ENCODE assay signal across 1 cellular context in the genomic region with DNA sequence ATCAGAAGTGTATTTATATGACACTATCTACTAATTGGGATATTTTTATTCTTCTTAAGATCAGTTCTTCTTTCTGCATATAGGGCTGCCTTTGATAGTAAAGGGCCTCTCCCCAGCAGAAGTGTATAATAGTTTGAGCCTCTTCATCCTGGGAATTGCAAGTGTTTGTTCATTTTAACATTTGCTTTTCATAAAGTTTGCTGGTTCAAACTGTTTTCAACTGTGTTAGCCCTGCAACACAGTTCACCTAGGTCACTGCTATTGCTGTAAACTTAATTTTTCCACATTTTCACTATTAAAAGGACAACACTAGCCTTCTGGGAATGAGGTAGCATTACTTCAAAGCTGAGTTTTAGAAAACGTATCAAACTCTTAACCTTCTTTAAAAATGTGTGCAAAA.
TF ChIP-seq lines count a peak whose summit lies in the region.

No MANE protein-coding gene starts in this region.

TF ChIP-seq in K562, 482 proteins besides CTCF, POLR2A, EP300 and RAD21:
- TF ChIP-seq, protein P1, sequence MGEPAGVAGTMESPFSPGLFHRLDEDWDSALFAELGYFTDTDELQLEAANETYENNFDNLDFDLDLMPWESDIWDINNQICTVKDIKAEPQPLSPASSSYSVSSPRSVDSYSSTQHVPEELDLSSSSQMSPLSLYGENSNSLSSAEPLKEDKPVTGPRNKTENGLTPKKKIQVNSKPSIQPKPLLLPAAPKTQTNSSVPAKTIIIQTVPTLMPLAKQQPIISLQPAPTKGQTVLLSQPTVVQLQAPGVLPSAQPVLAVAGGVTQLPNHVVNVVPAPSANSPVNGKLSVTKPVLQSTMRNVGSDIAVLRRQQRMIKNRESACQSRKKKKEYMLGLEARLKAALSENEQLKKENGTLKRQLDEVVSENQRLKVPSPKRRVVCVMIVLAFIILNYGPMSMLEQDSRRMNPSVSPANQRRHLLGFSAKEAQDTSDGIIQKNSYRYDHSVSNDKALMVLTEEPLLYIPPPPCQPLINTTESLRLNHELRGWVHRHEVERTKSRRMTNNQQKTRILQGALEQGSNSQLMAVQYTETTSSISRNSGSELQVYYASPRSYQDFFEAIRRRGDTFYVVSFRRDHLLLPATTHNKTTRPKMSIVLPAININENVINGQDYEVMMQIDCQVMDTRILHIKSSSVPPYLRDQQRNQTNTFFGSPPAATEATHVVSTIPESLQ (CRISPR knock-in tag; IDR thresholded peaks at IDR 0.05) = no peak
- peak; percentile 87 for TF ChIP-seq ZBTB40 (IDR thresholded peaks at IDR 0.05)
- TF ChIP-seq ZBTB40 (CRISPR knock-in tag; IDR thresholded peaks at IDR 0.05) = peak; percentile 59; the same call in 1 of the 2 replicates
